10 cellular contexts compared by ENCODE assay signal in the genomic region with DNA sequence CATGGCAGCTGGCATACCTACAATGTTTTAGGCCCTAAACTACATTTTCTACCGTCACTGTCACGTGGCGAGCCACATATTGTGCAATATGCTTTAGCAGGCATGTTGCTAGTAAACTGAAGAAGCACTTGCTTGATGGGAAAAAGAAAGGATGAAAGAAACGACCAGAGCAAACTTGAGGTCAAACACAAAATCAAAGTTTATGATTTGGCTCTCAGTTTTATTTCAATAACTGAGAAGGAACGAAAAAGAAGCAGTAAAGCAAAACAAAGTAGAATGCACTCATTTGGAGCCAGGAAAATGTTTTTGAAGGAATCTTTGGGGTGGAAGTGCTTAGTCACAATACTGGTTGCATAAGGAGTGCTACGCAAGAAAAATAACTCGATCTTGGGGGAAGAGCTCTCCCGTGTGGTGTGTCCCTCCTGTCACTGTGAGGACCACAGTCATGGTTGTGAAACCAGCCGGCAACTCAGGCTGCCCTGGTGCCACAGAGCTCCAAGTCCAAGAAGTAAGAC.
DNase-seq lines count a peak whose midpoint lies in the region; ATAC-seq and TF ChIP-seq lines count a peak whose summit lies in the region.
"Had no signal": no experiment of that assay in that cellular context is flagged by ENCODE, and none has a peak within 500 bp of the region (broad histone marks: within the 10 kb centered on the region; RNA-seq: fewer than 3 reads in every experiment).

No MANE protein-coding gene starts in this region.

- no peaks in the 10 kb centered on the region for H3K36me3 ChIP-seq in cardiac muscle cell
- no peaks in the 10 kb centered on the region for H3K36me3 ChIP-seq in gastrocnemius medialis

- H3K27ac ChIP-seq in cardiac muscle cell (no peak overlapping the region), gastrocnemius medialis (peak overlapping the region; percentile 2 to 44 (median 26))

- ATAC-seq in gastrocnemius medialis = peak; percentile 91 to 99

- TF ChIP-seq CTCF in cardiac muscle cell (IDR thresholded peaks at IDR 0.05; ENCODE audit: low read depth, low read length) = peak; percentile 49
- TF ChIP-seq CTCF in gastrocnemius medialis (IDR thresholded peaks at IDR 0.05 in 4 of 5, conservative IDR thresholded peaks at IDR 0.05 in 1 of 5) = no peak
- no peak for TF ChIP-seq CTCF in GM13976 (IDR thresholded peaks at IDR 0.05; ENCODE audit: borderline replicate concordance, control extremely low read depth, extremely low read depth, insufficient read depth, missing control alignments)

- intact Hi-C loops in gastrocnemius medialis (cut with DNase I; ENCODE audit: low total_unique reads) = no loop called here

- no peak overlapping the region for H3K4me3 ChIP-seq in cardiac muscle cell
- H3K4me3 ChIP-seq in gastrocnemius medialis = no peak overlapping the region

- TF ChIP-seq POLR2A in gastrocnemius medialis (IDR thresholded peaks at IDR 0.05) = no peak

- DNase-seq in GM04504 (ENCODE audit: low read depth) (peak; percentile 90), SK-N-DZ (ENCODE audit: low spot score) (peak; percentile 25), cardiac muscle cell (ENCODE audit: low read depth in 1 of 2, low spot score in 1 of 2) (peak in 1 of 2 donors; percentile 96), gastrocnemius medialis (peak; percentile 48 to 72), T-helper 2 cell (no peak), GM13976 (ENCODE audit: low spot score) (no peak), GM19240 (ENCODE audit: insufficient read length, low spot score) (no peak), NCI-H2107 treated with DMSO at 0.1 percent for 48 hours (lab: John Stamatoyannopoulos, UW; ENCODE audit: unreplicated experiment) (no peak)
- DNase-seq: activated naive CD8-positive, alpha-beta T cell treated with anti-CD3 and anti-CD28 coated beads, Interleukin-2, amount 10 ng/mL, durations not matched to agents 7 days and 5 days; NCI-H1436 had no signal

- no peaks in the 10 kb centered on the region for H3K9me3 ChIP-seq in cardiac muscle cell (ENCODE audit: low read depth)
- no peaks in the 10 kb centered on the region for H3K9me3 ChIP-seq in gastrocnemius medialis

- in situ Hi-C loops in gastrocnemius medialis (cut with MboI; ENCODE audit: low sequenced_read_pairs in 4 of 4) = no loop called here
- in situ Hi-C loops in GM13976 (cut with MboI; ENCODE audit: low sequenced_read_pairs, unreplicated experiment) = no loop called here

- H3K4me1 ChIP-seq in cardiac muscle cell (ENCODE audit: low read depth) = no peaks in the 10 kb centered on the region
- no peaks in the 10 kb centered on the region for H3K4me1 ChIP-seq in gastrocnemius medialis

- H3K27me3 ChIP-seq in cardiac muscle cell = no peaks in the 10 kb centered on the region
- no peaks in the 10 kb centered on the region for H3K27me3 ChIP-seq in gastrocnemius medialis

Comparison
In these comparisons a context has a peak if more than half of its experiments do, and no peak if none do; other contexts are left out.
1. DNase-seq: peak in GM04504 (single experiment), SK-N-DZ (single experiment) and gastrocnemius medialis (2 of 2); none in T-helper 2 cell (0 of 5), GM13976 (single experiment), GM19240 (single experiment) and NCI-H2107 treated with DMSO at 0.1 percent for 48 hours (single experiment).